Comparison of ENCODE assay signal across 8 cellular contexts in genomic region chr4:16001484-16001858, GRCh38. TPM values are rescaled to one million over a fixed set of nuclear protein-coding genes. Genes with fewer than 3 reads are reported as not detected.
DNase-seq lines count a peak whose midpoint lies in the region; ATAC-seq lines count a peak whose summit lies in the region.

No MANE protein-coding gene starts in this region.

- H2BK5ac ChIP-seq in trophoblast cell (ENCODE audit: low read depth, low read length, poor library complexity), result no peak overlapping the region

- no peak overlapping the region for H3K27ac ChIP-seq in trophoblast cell (ENCODE audit: low read depth, low read length)

- no peaks in the 10 kb centered on the region for H3K9me3 ChIP-seq in trophoblast cell (ENCODE audit: insufficient read depth, low read depth, low read length)

- H3K79me1 ChIP-seq in trophoblast cell (ENCODE audit: low read length), result no peaks in the 10 kb centered on the region

- no peak overlapping the region for H4K8ac ChIP-seq in trophoblast cell (ENCODE audit: low read depth, low read length)

- no peak overlapping the region for H3K4me3 ChIP-seq in trophoblast cell (ENCODE audit: low read depth, low read length)

- no peak overlapping the region for H3K18ac ChIP-seq in trophoblast cell (ENCODE audit: low read length)

- peaks cover 18% of the 10 kb centered on the region for H3K27me3 Mint-ChIP-seq in activated naive CD4-positive, alpha-beta T cell treated with anti-CD3 and anti-CD28 coated beads, Interleukin-2, amount 10 ng/mL, durations not matched to agents 7 days and 5 days

- H2AK5ac ChIP-seq in trophoblast cell (ENCODE audit: low read length), result no peak overlapping the region

- DNase-seq in ELR (ENCODE audit: low read depth) (peak; percentile 75), HT1080 (ENCODE audit: low read depth) (peak; percentile 84), RKO (ENCODE audit: low spot score) (peak; percentile 84), glomerular visceral epithelial cell (ENCODE audit: extremely low spot score) (peak; percentile 77), trophoblast cell (peak; percentile 53 to 76), posterior vena cava (ENCODE audit: low spot score) (no peak)
- DNase-seq in activated naive CD4-positive, alpha-beta T cell treated with anti-CD3 and anti-CD28 coated beads, Interleukin-2, amount 10 ng/mL, durations not matched to agents 7 days and 5 days, result peak; percentile 58

- H3K79me2 ChIP-seq in trophoblast cell (ENCODE audit: control insufficient read depth, insufficient read depth, low read length, poor library complexity), result no peaks in the 10 kb centered on the region

- no peak overlapping the region for H4K91ac ChIP-seq in trophoblast cell (ENCODE audit: low read depth, low read length)

- H3K4me1 ChIP-seq in trophoblast cell (ENCODE audit: control insufficient read depth in 1 of 2, insufficient read depth in 2 of 2, low read length in 2 of 2), result peaks cover 0 to 2% of the 10 kb centered on the region in 2 experiments

- no peak overlapping the region for H3K9ac ChIP-seq in trophoblast cell (ENCODE audit: low read length)

- no peak overlapping the region for H2BK120ac ChIP-seq in trophoblast cell (ENCODE audit: insufficient read depth, low read length, poor library complexity)

- no peaks in the 10 kb centered on the region for H3K9me3 Mint-ChIP-seq in activated naive CD4-positive, alpha-beta T cell treated with anti-CD3 and anti-CD28 coated beads, Interleukin-2, amount 10 ng/mL, durations not matched to agents 7 days and 5 days

- no peak overlapping the region for H2BK12ac ChIP-seq in trophoblast cell (ENCODE audit: low read length)

- WGBS in trophoblast cell (ENCODE audit: extremely low coverage, insufficient coverage, insufficient read length), result no CpG with 5 or more reads among the region's 4 CpGs

- peak; percentile 98 for ATAC-seq in GM21515 (IDR thresholded peaks at IDR 0.05; ENCODE audit: unreplicated experiment)

- H4K12ac ChIP-seq in trophoblast cell (ENCODE audit: low read depth, low read length), result no peak overlapping the region

- H3K14ac ChIP-seq in trophoblast cell (ENCODE audit: low read length), result no peak overlapping the region

- no peak overlapping the region for H3K27ac Mint-ChIP-seq in activated naive CD4-positive, alpha-beta T cell treated with anti-CD3 and anti-CD28 coated beads, Interleukin-2, amount 10 ng/mL, durations not matched to agents 7 days and 5 days

- H3K4me3 Mint-ChIP-seq in activated naive CD4-positive, alpha-beta T cell treated with anti-CD3 and anti-CD28 coated beads, Interleukin-2, amount 10 ng/mL, durations not matched to agents 7 days and 5 days, result no peak overlapping the region

- H3K36me3 Mint-ChIP-seq in activated naive CD4-positive, alpha-beta T cell treated with anti-CD3 and anti-CD28 coated beads, Interleukin-2, amount 10 ng/mL, durations not matched to agents 7 days and 5 days, result no peaks in the 10 kb centered on the region

- no peaks in the 10 kb centered on the region for H3K27me3 ChIP-seq in trophoblast cell (ENCODE audit: insufficient read depth, low read length)

- no peak overlapping the region for H3K4ac ChIP-seq in trophoblast cell (ENCODE audit: low read depth, low read length)

- H3K4me1 Mint-ChIP-seq in activated naive CD4-positive, alpha-beta T cell treated with anti-CD3 and anti-CD28 coated beads, Interleukin-2, amount 10 ng/mL, durations not matched to agents 7 days and 5 days, result no peaks in the 10 kb centered on the region

- intact Hi-C loops in posterior vena cava (cut with DNase I), result loop anchor here in 1 of 2 donors (5.0 kb wide), 1 partner anchor 119 kb away; no protein-coding TSS in a partner anchor

- no peak overlapping the region for H3K23ac ChIP-seq in trophoblast cell (ENCODE audit: low read length)

- no peak overlapping the region for H2AFZ ChIP-seq in trophoblast cell (ENCODE audit: insufficient read depth, low read length, poor library complexity)

- no peak overlapping the region for H3K4me2 ChIP-seq in trophoblast cell (ENCODE audit: low read length)

- peaks cover 3 to 6% of the 10 kb centered on the region in 2 experiments for H3K36me3 ChIP-seq in trophoblast cell (ENCODE audit: control insufficient read depth in 1 of 2, insufficient read depth in 2 of 2, low read length in 2 of 2)

- CTCF ChIA-PET in activated naive CD4-positive, alpha-beta T cell treated with anti-CD3 and anti-CD28 coated beads, Interleukin-2, amount 10 ng/mL, durations not matched to agents 7 days and 5 days (lab: Charles Lee), result interaction anchor here (0.6 to 2.4 kb wide), 25 partner anchors 9 to 768 kb away, joined by 3 to 36 read pairs (median 4); no protein-coding TSS in a partner anchor

RNA-seq across cellular contexts. Expression of gene FGFBP2, which starts 38.5 kb away (rescaled TPM):
- total RNA-seq in HT1080 (2014; rRNA removed; shearing (Covaris generic)), result not detected in 2 replicates
- not detected in 2 replicates for polyA plus RNA-seq in HT1080 (2015; cell fraction: cytosol; rRNA removed)
- polyA plus RNA-seq in HT1080 (2015; cell fraction: nucleus; rRNA removed), result not detected in 2 replicates
- 0.64 and 0.93 TPM in 2 replicates for polyA plus RNA-seq in trophoblast cell (2013)
- 1 to 10 TPM in 1 of 2 donors, under 1 TPM in 1; 0.52 to 1.8 TPM for total RNA-seq in posterior vena cava
